In the genomic region with DNA sequence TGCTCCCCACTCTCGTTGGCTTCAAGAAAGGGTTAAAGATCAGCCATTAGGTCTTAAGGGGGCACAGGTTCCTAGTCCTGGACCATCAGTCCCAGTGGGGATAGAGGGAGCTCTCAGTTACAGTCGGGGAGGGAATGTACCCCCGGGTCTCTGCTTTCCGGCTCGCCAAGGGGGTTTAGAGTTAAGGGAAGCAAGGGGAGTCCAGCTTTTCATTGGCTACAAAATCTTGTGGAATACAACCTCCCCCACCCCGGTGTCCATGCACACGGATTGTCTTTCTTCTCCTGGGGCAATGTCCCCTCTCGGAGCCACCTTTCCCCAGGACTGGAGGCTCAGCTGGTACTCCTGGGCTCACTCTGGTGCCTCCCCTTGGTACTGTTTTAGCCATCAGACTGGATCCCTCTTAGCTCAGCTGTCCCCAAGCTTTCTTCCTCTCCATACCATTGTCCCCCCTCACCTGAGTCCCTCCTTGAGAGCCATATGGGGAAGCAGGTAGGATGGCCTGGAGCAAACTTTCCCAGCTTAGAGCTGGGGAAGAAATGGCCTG, we compare ENCODE assay signal across 14 cellular contexts. TPM values are rescaled to one million over a fixed set of nuclear protein-coding genes. Genes with fewer than 3 reads are reported as not detected.
"Had no signal": no experiment of that assay in that cellular context is flagged by ENCODE, and none has a peak within 500 bp of the region (broad histone marks: within the 10 kb centered on the region; RNA-seq: fewer than 3 reads in every experiment).

A3GALT2 (minus strand) TSS at position 480 of the 547 bp plus-strand sequence; CDS start at position 480, 0 bp downstream.

- DNase-seq: amygdala, brain microvascular endothelial cell, glutamatergic neuron, mesendoderm, right cardiac atrium, small intestine, thyroid gland, uterus had no signal

- H3K27ac ChIP-seq: brain microvascular endothelial cell, esophagus muscularis mucosa, uterus had no signal

- H3K4me1 ChIP-seq: uterus had no signal

- H3K9me3 ChIP-seq: esophagus muscularis mucosa, thyroid gland, uterus had no signal

- H3K27me3 ChIP-seq: brain microvascular endothelial cell, dorsolateral prefrontal cortex, esophagus muscularis mucosa, thyroid gland, uterus had no signal

- H3K36me3 ChIP-seq: uterus had no signal

- H3K4me3 ChIP-seq: dorsolateral prefrontal cortex, esophagus muscularis mucosa, thyroid gland, uterus had no signal

RNA-seq across cellular contexts. Expression of gene A3GALT2, which starts in this region (rescaled TPM):
- total RNA-seq: activated naive CD4-positive, alpha-beta T cell treated with anti-CD3 and anti-CD28 coated beads, Interleukin-2, amount 50 U/mL, for 72 hours; activated T-helper 2 cell treated with anti-CD3 and anti-CD28 coated beads, Interferon-gamma antibody, Interleukin-2, Interleukin-4, amounts not matched to agents 10 μg/mL and 5 μg/mL and 100 μg/mL, durations not matched to agents 14 hours and 24 hours and 36 hours; cerebellum; esophagus muscularis mucosa; fibroblast of villous mesenchyme; right cardiac atrium had no signal
- polyA plus RNA-seq: right cardiac atrium, small intestine had no signal
